1 cellular context compared by ENCODE assay signal in the genomic region with DNA sequence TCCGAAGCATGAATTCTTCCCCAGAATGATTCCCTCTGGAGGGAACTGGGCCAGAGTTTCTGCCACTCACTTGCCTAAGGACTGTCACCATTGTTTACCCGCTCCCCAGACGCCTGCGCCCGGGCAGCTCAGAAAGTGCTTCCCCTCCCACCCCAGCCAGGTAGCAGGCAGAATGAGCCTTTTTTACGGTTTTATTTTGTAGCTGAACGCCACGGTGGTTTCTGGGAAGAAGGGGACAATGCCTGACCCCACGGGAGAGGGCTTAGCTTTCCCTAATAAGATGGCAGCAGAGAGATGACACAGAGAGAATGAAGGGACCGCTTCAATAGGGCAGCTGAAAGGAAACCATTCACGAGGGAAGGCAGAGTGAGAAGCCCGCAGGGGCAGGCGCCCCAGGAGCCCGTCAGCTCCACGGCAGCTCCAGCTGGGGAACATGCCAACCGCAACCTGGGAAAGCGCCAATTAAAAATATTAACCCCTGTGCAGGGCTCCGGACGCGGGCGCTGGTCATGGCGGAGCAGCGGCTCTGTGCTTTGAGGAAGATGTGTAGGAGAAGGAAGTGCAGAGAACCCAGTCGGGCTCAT.
TF ChIP-seq lines count a peak whose summit lies in the region.

No MANE protein-coding gene starts in this region.

TF ChIP-seq in SK-N-SH treated with all-trans-retinoic acid at 6 μM for 48 hours, 23 proteins besides CTCF, POLR2A, EP300 and RAD21 (continued from another document):
- no peak for TF ChIP-seq PPARA (CRISPR knock-in tag; IDR thresholded peaks at IDR 0.05; ENCODE audit: borderline replicate concordance)
- TF ChIP-seq CSDC2 (CRISPR knock-in tag; IDR thresholded peaks at IDR 0.05), result no peak
